In the genomic region with DNA sequence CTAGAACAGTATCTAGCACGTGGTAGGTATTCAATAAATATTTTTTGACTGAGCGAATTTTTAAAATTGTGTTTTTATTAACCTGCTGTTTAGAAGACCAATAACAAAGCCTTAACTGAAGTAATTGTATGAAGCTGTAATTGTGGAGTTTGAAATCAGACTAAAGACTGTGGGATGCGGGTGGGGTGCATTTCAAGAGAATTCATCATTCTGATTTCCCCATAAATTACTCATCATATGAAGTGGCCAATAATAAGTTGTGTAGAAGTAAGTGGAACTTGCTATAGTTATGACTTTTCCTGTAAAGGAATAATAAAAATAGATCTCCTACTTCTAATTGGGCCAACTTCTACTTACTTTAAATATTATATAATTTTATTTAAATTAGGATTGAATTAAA, we compare ENCODE assay signal across 25 cellular contexts.
A peak's percentile ranks its signal among the peaks of the same experiment; 100 is the strongest.
DNase-seq lines count a peak whose midpoint lies in the region; ATAC-seq and TF ChIP-seq lines count a peak whose summit lies in the region.
"Had no signal": no experiment of that assay in that cellular context is flagged by ENCODE, and none has a peak within 500 bp of the region (broad histone marks: within the 10 kb centered on the region; RNA-seq: fewer than 3 reads in every experiment).

No MANE protein-coding gene starts in this region.

- WGBS in neuronal stem cell (ENCODE audit: extremely low coverage in 2 of 2, insufficient read length in 2 of 2, insufficient replicate concordance in 1 of 2), 2 donors: no CpG with 5 or more reads among the region's 3 CpGs

- no peak overlapping the region for H2AFZ ChIP-seq in neuronal stem cell (ENCODE audit: low read length)
- H2AFZ ChIP-seq: hepatocyte had no signal

- H4K8ac ChIP-seq in neuronal stem cell (ENCODE audit: low read depth, low read length): no peak overlapping the region

- H3K9me3 Mint-ChIP-seq in stimulated activated memory B cell treated with anti-CD40 and anti-IgM and Interleukin-4, amounts not matched to agents 10 μg/mL and 1 μg/mL and 100 μg/mL, for 72 hours: peaks cover 3% of the 10 kb centered on the region
- H3K9me3 Mint-ChIP-seq: activated T-cell treated with anti-CD3 and anti-CD28 coated beads, Interleukin-2, amount 50 U/mL, for 24 hours had no signal

- no peak overlapping the region for H3K4me2 ChIP-seq in neuronal stem cell (ENCODE audit: insufficient read depth, low read length, poor library complexity, severe bottlenecking)
- H3K4me2 ChIP-seq: hepatocyte had no signal

- no peak overlapping the region for H3K23ac ChIP-seq in neuronal stem cell (ENCODE audit: low read depth, low read length, poor library complexity)

- H3K27ac Mint-ChIP-seq in stimulated activated memory B cell treated with anti-CD40 and anti-IgM and Interleukin-4, amounts not matched to agents 10 μg/mL and 1 μg/mL and 100 μg/mL, for 72 hours: no peak overlapping the region
- H3K27ac Mint-ChIP-seq: activated T-cell treated with anti-CD3 and anti-CD28 coated beads, Interleukin-2, amount 50 U/mL, for 24 hours; CD4-positive, CD25-positive, alpha-beta regulatory T cell; effector memory CD8-positive, alpha-beta T cell; immature natural killer cell; nephron had no signal

- no peaks in the 10 kb centered on the region for H3K9me3 ChIP-seq in neuronal stem cell (replicated peaks in 1 of 2; ENCODE audit: control insufficient read depth in 2 of 2, insufficient read depth in 1 of 2, low read depth in 1 of 2, low read length in 2 of 2)
- H3K9me3 ChIP-seq: esophagus squamous epithelium, right lobe of liver had no signal

- no peak overlapping the region for H2AK5ac ChIP-seq in neuronal stem cell (ENCODE audit: low read depth, low read length)

- H3K27ac ChIP-seq in RWPE1: no peak overlapping the region
- H3K27ac ChIP-seq in epithelial cell of prostate: peak overlapping the region; percentile 56
- H3K27ac ChIP-seq in neuronal stem cell (replicated peaks; ENCODE audit: low read length): no peak overlapping the region
- H3K27ac ChIP-seq: esophagus squamous epithelium, hepatocyte, right lobe of liver had no signal

- TF ChIP-seq CTCF in RWPE1 (conservative IDR thresholded peaks at IDR 0.05; ENCODE audit: low read depth): no peak
- TF ChIP-seq CTCF in GM20000 (IDR thresholded peaks at IDR 0.05; ENCODE audit: extremely low read depth, missing control alignments): no peak

- ATAC-seq in stimulated activated memory B cell treated with anti-CD40 and anti-IgM and Interleukin-4, amounts not matched to agents 10 μg/mL and 1 μg/mL and 100 μg/mL, for 72 hours: no peak
- ATAC-seq: effector memory CD8-positive, alpha-beta T cell; left ventricle myocardium superior; right lobe of liver had no signal

- POLR2A ChIA-PET in RWPE1 (lab: Yijun Ruan, JAX; ENCODE audit: low non-redundant PET): no interaction called here

- no peak overlapping the region for H2BK5ac ChIP-seq in neuronal stem cell (ENCODE audit: low read length)

- no peaks in the 10 kb centered on the region for H3K36me3 Mint-ChIP-seq in stimulated activated memory B cell treated with anti-CD40 and anti-IgM and Interleukin-4, amounts not matched to agents 10 μg/mL and 1 μg/mL and 100 μg/mL, for 72 hours
- H3K36me3 Mint-ChIP-seq: CD4-positive, CD25-positive, alpha-beta regulatory T cell; immature natural killer cell had no signal

- no peak overlapping the region for H3K4me3 Mint-ChIP-seq in stimulated activated memory B cell treated with anti-CD40 and anti-IgM and Interleukin-4, amounts not matched to agents 10 μg/mL and 1 μg/mL and 100 μg/mL, for 72 hours
- H3K4me3 Mint-ChIP-seq: activated T-cell treated with anti-CD3 and anti-CD28 coated beads, Interleukin-2, amount 50 U/mL, for 24 hours; CD4-positive, CD25-positive, alpha-beta regulatory T cell; effector memory CD8-positive, alpha-beta T cell; immature natural killer cell; nephron had no signal

- no peak overlapping the region for H3K4ac ChIP-seq in neuronal stem cell (ENCODE audit: low read length)

- H2BK15ac ChIP-seq in neuronal stem cell (ENCODE audit: low read length): no peak overlapping the region

- DNase-seq in ELR (ENCODE audit: low read depth) (peak; percentile 62), RWPE1 (ENCODE audit: low spot score) (peak; percentile 45), epithelial cell of prostate (ENCODE audit: low read depth, low spot score) (peak; percentile 16), non-pigmented ciliary epithelial cell (ENCODE audit: low read depth) (peak; percentile 2), neuronal stem cell (ENCODE audit: low spot score) (no peak), GM20000 (ENCODE audit: low spot score) (no peak)
- DNase-seq in activated naive CD4-positive, alpha-beta T cell treated with anti-CD3 and anti-CD28 coated beads, Interleukin-2, amount 50 U/mL, for 16 hours: no peak
- DNase-seq: activated naive CD4-positive, alpha-beta T cell treated with Interleukin-2 at 50 U/mL for 16 hours; activated T-cell treated with anti-CD3 and anti-CD28 coated beads, Interleukin-2, amount 50 U/mL, for 24 hours; CD4-positive, CD25-positive, alpha-beta regulatory T cell; cerebellar nuclear complex; effector memory CD8-positive, alpha-beta T cell; esophagus squamous epithelium; GDM1; immature natural killer cell; left ventricle myocardium superior; MM.1S; NCI-H1436 treated with DMSO at 0.1 percent for 48 hours; NCI-H774; OCI-M1; right lobe of liver; SIG-M5 had no signal

- H3K36me3 ChIP-seq in neuronal stem cell (replicated peaks in 1 of 2; ENCODE audit: control insufficient read depth in 2 of 2, insufficient read depth in 2 of 2, low read length in 2 of 2): no peaks in the 10 kb centered on the region
- H3K36me3 ChIP-seq: esophagus squamous epithelium, right lobe of liver had no signal

- H3K4me1 Mint-ChIP-seq in stimulated activated memory B cell treated with anti-CD40 and anti-IgM and Interleukin-4, amounts not matched to agents 10 μg/mL and 1 μg/mL and 100 μg/mL, for 72 hours: no peaks in the 10 kb centered on the region
- H3K4me1 Mint-ChIP-seq: CD4-positive, CD25-positive, alpha-beta regulatory T cell; immature natural killer cell; nephron had no signal

- H3K27me3 Mint-ChIP-seq in stimulated activated memory B cell treated with anti-CD40 and anti-IgM and Interleukin-4, amounts not matched to agents 10 μg/mL and 1 μg/mL and 100 μg/mL, for 72 hours: no peaks in the 10 kb centered on the region
- H3K27me3 Mint-ChIP-seq: activated T-cell treated with anti-CD3 and anti-CD28 coated beads, Interleukin-2, amount 50 U/mL, for 24 hours; CD4-positive, CD25-positive, alpha-beta regulatory T cell; effector memory CD8-positive, alpha-beta T cell had no signal

- no peak overlapping the region for H3K14ac ChIP-seq in neuronal stem cell (ENCODE audit: low read length)

- no peak overlapping the region for H4K91ac ChIP-seq in neuronal stem cell (ENCODE audit: low read depth, low read length, poor library complexity)

- H3K18ac ChIP-seq in neuronal stem cell (ENCODE audit: low read length): no peak overlapping the region

- no peak overlapping the region for H3K4me3 ChIP-seq in neuronal stem cell (ENCODE audit: low read length in 2 of 2)
- H3K4me3 ChIP-seq: esophagus squamous epithelium, hepatocyte, right lobe of liver had no signal

- no peak overlapping the region for H2BK120ac ChIP-seq in neuronal stem cell (ENCODE audit: low read depth, low read length)

- no peak overlapping the region for H2BK12ac ChIP-seq in neuronal stem cell (ENCODE audit: low read length)

- no peaks in the 10 kb centered on the region for H3K4me1 ChIP-seq in neuronal stem cell (ENCODE audit: control insufficient read depth in 2 of 2, insufficient read depth in 1 of 2, low read depth in 1 of 2, low read length in 2 of 2)
- H3K4me1 ChIP-seq: esophagus squamous epithelium, right lobe of liver had no signal

- H3K27me3 ChIP-seq in neuronal stem cell (ENCODE audit: control insufficient read depth in 3 of 3, insufficient read depth in 3 of 3, low read depth in 1 of 3, low read length in 3 of 3): no peaks in the 10 kb centered on the region
- H3K27me3 ChIP-seq: esophagus squamous epithelium, hepatocyte, right lobe of liver had no signal

- H3K9ac ChIP-seq in neuronal stem cell (ENCODE audit: low read depth, low read length, poor library complexity): no peak overlapping the region

- CTCF ChIA-PET in RWPE1 (lab: Yijun Ruan, JAX): no interaction called here

- no peaks in the 10 kb centered on the region for H3K79me1 ChIP-seq in neuronal stem cell (ENCODE audit: low read depth, low read length)

Comparison
In these comparisons a context has a peak if more than half of its experiments do, and no peak if none do; other contexts are left out.
1. DNase-seq: peak in ELR (single experiment), RWPE1 (single experiment), epithelial cell of prostate (single experiment) and non-pigmented ciliary epithelial cell (single experiment); none in neuronal stem cell (single experiment), GM20000 (single experiment) and activated naive CD4-positive, alpha-beta T cell treated with anti-CD3 and anti-CD28 coated beads, Interleukin-2, amount 50 U/mL, for 16 hours (single experiment).